Comparison of ENCODE assay signal across 24 cellular contexts in genomic region chr6:3102875-3103274, GRCh38.
"Had no signal": no experiment of that assay in that cellular context is flagged by ENCODE, and none has a peak within 500 bp of the region (broad histone marks: within the 10 kb centered on the region; RNA-seq: fewer than 3 reads in every experiment).

No MANE protein-coding gene starts in this region.

- H3K9me3 Mint-ChIP-seq: mesothelial cell of epicardium; naive B cell; stimulated activated memory B cell treated with anti-CD40 and anti-IgM and Interleukin-4, amounts not matched to agents 10 μg/mL and 1 μg/mL and 100 μg/mL, for 72 hours had no signal

- H3K4me3 Mint-ChIP-seq: mesothelial cell of epicardium; naive B cell; nephron progenitor cell; stimulated activated memory B cell treated with anti-CD40 and anti-IgM and Interleukin-4, amounts not matched to agents 10 μg/mL and 1 μg/mL and 100 μg/mL, for 72 hours; WTC11 had no signal

- DNase-seq: activated CD4-positive, alpha-beta T cell treated with anti-CD3 and anti-CD28 coated beads for 1 hour; activated CD4-positive, alpha-beta T cell treated with anti-CD3 and anti-CD28 coated beads, Interleukin-2, amount 50 U/mL, for 1 hour; activated CD8-positive, alpha-beta memory T cell treated with anti-CD3 and anti-CD28 coated beads for 24 hours; activated CD8-positive, alpha-beta memory T cell treated with anti-CD3 and anti-CD28 coated beads, Interleukin-2, amount 50 U/mL, for 4 hours; activated effector memory CD4-positive, alpha-beta T cell treated with anti-CD3 and anti-CD28 coated beads, Interleukin-2, amount 50 U/mL, for 16 hours; activated naive CD4-positive, alpha-beta T cell treated with anti-CD3 and anti-CD28 coated beads, Interleukin-2, amount 50 U/mL, for 16 hours; anterior cingulate cortex; colonic mucosa; effector CD8-positive, alpha-beta T cell; esophagus squamous epithelium; naive B cell; nephron progenitor cell; pancreas; retina; stimulated activated CD4-positive, alpha-beta T cell treated with anti-CD3 and anti-CD28 coated beads, Interleukin-4, amount 100 ng/mL, for 24 hours; tibial artery; upper lobe of right lung had no signal

- H3K27ac Mint-ChIP-seq: mesothelial cell of epicardium; naive B cell; nephron progenitor cell; stimulated activated memory B cell treated with anti-CD40 and anti-IgM and Interleukin-4, amounts not matched to agents 10 μg/mL and 1 μg/mL and 100 μg/mL, for 72 hours; WTC11 had no signal

- ATAC-seq: gastroesophageal sphincter; pancreas; sciatic nerve; stimulated activated memory B cell treated with anti-CD40 and anti-IgM and Interleukin-4, amounts not matched to agents 10 μg/mL and 1 μg/mL and 100 μg/mL, for 72 hours; upper lobe of right lung; WTC11 had no signal

- FAIRE-seq: endometrium, keratinocyte, pancreas had no signal

- H3K4me1 Mint-ChIP-seq: mesothelial cell of epicardium; nephron progenitor cell; stimulated activated memory B cell treated with anti-CD40 and anti-IgM and Interleukin-4, amounts not matched to agents 10 μg/mL and 1 μg/mL and 100 μg/mL, for 72 hours; WTC11 had no signal

- H3K27me3 Mint-ChIP-seq: naive B cell; stimulated activated memory B cell treated with anti-CD40 and anti-IgM and Interleukin-4, amounts not matched to agents 10 μg/mL and 1 μg/mL and 100 μg/mL, for 72 hours had no signal
